Comparison of ENCODE assay signal across 1 cellular context in the genomic region with DNA sequence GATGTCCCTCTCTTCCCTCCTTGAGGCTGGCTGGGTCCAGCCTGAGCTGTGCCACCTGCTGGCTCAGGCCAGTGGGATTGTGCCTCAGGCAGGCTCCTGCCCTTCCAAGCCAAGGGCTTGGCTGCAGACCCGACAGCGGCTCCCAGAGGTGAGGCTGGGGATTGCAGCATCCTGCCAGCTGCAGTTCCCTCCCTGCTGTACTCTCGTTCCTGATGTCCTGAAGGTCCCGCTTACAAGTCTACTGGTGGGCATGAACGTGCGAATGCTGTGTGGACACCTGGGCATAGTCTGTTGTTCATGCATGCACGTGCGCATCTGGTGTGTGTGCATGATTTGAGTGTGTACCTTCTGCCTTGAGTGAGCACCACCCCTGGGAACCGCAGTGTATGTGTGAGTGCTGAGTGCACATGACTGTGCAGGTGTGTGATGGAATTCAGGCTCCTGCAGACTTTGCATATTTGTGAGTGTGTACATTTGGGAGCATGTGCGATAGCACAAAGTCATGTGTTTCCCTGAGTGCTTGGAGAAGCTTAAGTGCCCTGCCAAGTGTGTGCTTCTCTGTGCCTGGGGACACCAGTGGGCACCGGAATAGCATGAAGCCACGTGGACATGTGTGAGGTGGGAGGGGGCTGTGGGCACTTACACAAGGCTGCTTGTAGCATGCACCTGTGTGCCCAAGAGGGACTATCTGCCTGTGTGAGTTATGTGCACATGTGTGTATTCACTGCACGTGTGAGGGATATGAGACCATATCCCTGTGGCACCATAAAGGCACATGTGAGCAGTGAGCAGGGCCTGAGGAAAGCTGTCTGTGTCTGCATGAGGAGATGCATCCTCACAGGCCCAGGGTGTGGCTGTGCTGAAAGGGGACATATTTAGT.
TF ChIP-seq lines count a peak whose summit lies in the region.

No MANE protein-coding gene starts in this region.

TF ChIP-seq in endothelial cell of umbilical vein, 7 proteins besides CTCF, POLR2A, EP300 and RAD21:
- TF ChIP-seq FOS (IDR thresholded peaks at IDR 0.05; ENCODE audit: borderline replicate concordance, insufficient read depth, low read length) (no peak), EZH2 (IDR thresholded peaks at IDR 0.05; ENCODE audit: borderline replicate concordance, low read depth, low read length, severe bottlenecking) (no peak), GATA2 (IDR thresholded peaks at IDR 0.05; ENCODE audit: insufficient read depth, insufficient read length, low read depth, low read length) (no peak), JUN (IDR thresholded peaks at IDR 0.05; ENCODE audit: borderline replicate concordance, insufficient read depth, insufficient read length, low read depth) (no peak), MYC (IDR thresholded peaks at IDR 0.05; ENCODE audit: low read depth, low read length) (no peak), POLR2AphosphoS5 (IDR thresholded peaks at IDR 0.05; ENCODE audit: insufficient read depth, low read depth, low read length) (peak; percentile 46)
- TF ChIP-seq, protein P1, sequence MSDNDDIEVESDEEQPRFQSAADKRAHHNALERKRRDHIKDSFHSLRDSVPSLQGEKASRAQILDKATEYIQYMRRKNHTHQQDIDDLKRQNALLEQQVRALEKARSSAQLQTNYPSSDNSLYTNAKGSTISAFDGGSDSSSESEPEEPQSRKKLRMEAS (IDR thresholded peaks at IDR 0.05; ENCODE audit: insufficient read depth, insufficient read length) = no peak
TF ChIP-seq in endothelial cell of umbilical vein: peak in this region for 1.
